Comparison of ENCODE assay signal across 36 cellular contexts in the genomic region with DNA sequence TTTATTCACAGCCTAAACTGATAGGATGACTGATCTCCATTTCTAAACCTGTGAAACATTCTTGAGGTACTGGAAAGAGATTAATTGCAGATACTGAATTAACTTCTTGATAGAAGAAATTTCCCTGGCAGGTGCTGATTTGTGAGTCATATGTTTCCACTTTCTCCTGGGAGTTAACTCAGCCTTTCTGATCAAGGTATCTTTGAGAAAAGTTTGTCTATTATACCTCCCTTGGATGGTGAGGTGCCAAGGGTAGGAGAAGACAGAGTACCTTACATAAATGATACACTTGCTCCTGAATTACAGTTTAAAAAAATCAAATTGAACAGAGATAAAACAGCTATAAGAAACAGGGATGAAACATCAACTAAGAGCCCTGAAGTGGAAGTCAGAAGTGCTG.
"Had no signal": no experiment of that assay in that cellular context is flagged by ENCODE, and none has a peak within 500 bp of the region (broad histone marks: within the 10 kb centered on the region; RNA-seq: fewer than 3 reads in every experiment).

No MANE protein-coding gene starts in this region.

- H3K4me3 ChIP-seq: adrenal gland, body of pancreas, breast epithelium had no signal

- H3K36me3 ChIP-seq: adrenal gland, brain microvascular endothelial cell, breast epithelium, WERI-Rb-1 had no signal

- H3K27ac ChIP-seq: body of pancreas, brain microvascular endothelial cell, breast epithelium, WERI-Rb-1 had no signal

- ATAC-seq: activated CD4-positive, alpha-beta T cell treated with anti-CD3 and anti-CD28 coated beads for 36 hours; activated CD4-positive, CD25-positive, alpha-beta regulatory T cell treated with anti-CD3 and anti-CD28 coated beads, Interleukin-2, amount 50 U/mL, for 24 hours; activated CD8-positive, alpha-beta memory T cell treated with anti-CD3 and anti-CD28 coated beads, Interleukin-2, amount 10 ng/mL, durations not matched to agents 7 days and 5 days; activated CD8-positive, alpha-beta T cell treated with anti-CD3 and anti-CD28 coated beads, Interleukin-2, amount 10 ng/mL, durations not matched to agents 7 days and 5 days; activated naive CD4-positive, alpha-beta T cell treated with anti-CD3 and anti-CD28 coated beads, Interleukin-2, amount 50 U/mL, for 72 hours; activated T-cell treated with anti-CD3 and anti-CD28 coated beads, Interleukin-2, amount 50 U/mL, for 4 hours; activated T-helper 17 cell treated with anti-CD3 and anti-CD28 coated beads, Interleukin-2, amount 50 U/mL, for 72 hours; body of pancreas; WTC11 had no signal

- H3K9me3 ChIP-seq: adrenal gland, body of pancreas, breast epithelium had no signal

- H3K9me3 Mint-ChIP-seq: activated CD4-positive, alpha-beta memory T cell treated with anti-CD3 and anti-CD28 coated beads, Interleukin-2, amount 10 ng/mL, durations not matched to agents 7 days and 5 days; activated CD4-positive, alpha-beta T cell treated with anti-CD3 and anti-CD28 coated beads, Interleukin-2, amount 10 ng/mL, durations not matched to agents 24 days and 14 days; activated naive CD4-positive, alpha-beta T cell treated with anti-CD3 and anti-CD28 coated beads for 36 hours; activated naive CD4-positive, alpha-beta T cell treated with anti-CD3 and anti-CD28 coated beads, Interleukin-2, amount 50 U/mL, for 72 hours; activated naive CD8-positive, alpha-beta T cell treated with anti-CD3 and anti-CD28 coated beads for 36 hours; activated T-cell treated with anti-CD3 and anti-CD28 coated beads, Interleukin-2, amount 50 U/mL, for 4 hours; activated T-helper 1 cell treated with anti-CD3 and anti-CD28 coated beads, Interleukin-12 subunit alpha, Interleukin-12 subunit beta, Interleukin-2, Interleukin-4 antibody, amounts not matched to agents 30 ng/mL and 10 ng/mL and 1 ng/mL, durations not matched to agents 14 hours and 24 hours and 36 hours; activated T-helper 17 cell treated with anti-CD3 and anti-CD28 coated beads, Interleukin-2, amount 50 U/mL, for 72 hours; T-helper 1 cell treated with Interleukin-12 subunit alpha and Interleukin-12 subunit beta and Interleukin-4 antibody, amounts not matched to agents 30 μg/mL and 1 μg/mL, for 36 hours; T-helper 2 cell treated with Interferon-gamma antibody and Interleukin-4, amounts not matched to agents 5 μg/mL and 100 μg/mL, for 36 hours; WTC11 had no signal

- H3K4me1 ChIP-seq: body of pancreas, breast epithelium had no signal

- H3K27me3 Mint-ChIP-seq: activated CD4-positive, alpha-beta memory T cell treated with anti-CD3 and anti-CD28 coated beads, Interleukin-2, amount 10 ng/mL, durations not matched to agents 7 days and 5 days; activated CD4-positive, alpha-beta T cell treated with anti-CD3 and anti-CD28 coated beads for 36 hours; activated CD4-positive, alpha-beta T cell treated with anti-CD3 and anti-CD28 coated beads, Interleukin-2, amount 10 ng/mL, durations not matched to agents 24 days and 14 days; activated CD8-positive, alpha-beta memory T cell treated with anti-CD3 and anti-CD28 coated beads, Interleukin-2, amount 10 ng/mL, durations not matched to agents 7 days and 5 days; activated naive CD8-positive, alpha-beta T cell treated with anti-CD3 and anti-CD28 coated beads for 36 hours; activated T-helper 17 cell treated with anti-CD3 and anti-CD28 coated beads, Interleukin-2, amount 50 U/mL, for 72 hours had no signal

- H3K27ac Mint-ChIP-seq: activated CD4-positive, alpha-beta memory T cell treated with anti-CD3 and anti-CD28 coated beads, Interleukin-2, amount 10 ng/mL, durations not matched to agents 7 days and 5 days; activated CD4-positive, alpha-beta T cell treated with anti-CD3 and anti-CD28 coated beads for 36 hours; activated CD4-positive, alpha-beta T cell treated with anti-CD3 and anti-CD28 coated beads, Interleukin-2, amount 10 ng/mL, durations not matched to agents 24 days and 14 days; activated CD8-positive, alpha-beta memory T cell treated with anti-CD3 and anti-CD28 coated beads, Interleukin-2, amount 10 ng/mL, durations not matched to agents 7 days and 5 days; activated CD8-positive, alpha-beta T cell treated with anti-CD3 and anti-CD28 coated beads, Interleukin-2, amount 10 ng/mL, durations not matched to agents 7 days and 5 days; activated naive CD4-positive, alpha-beta T cell treated with anti-CD3 and anti-CD28 coated beads for 36 hours; activated naive CD4-positive, alpha-beta T cell treated with anti-CD3 and anti-CD28 coated beads, Interleukin-2, amount 50 U/mL, for 72 hours; activated naive CD8-positive, alpha-beta T cell treated with anti-CD3 and anti-CD28 coated beads for 36 hours; activated T-helper 1 cell treated with anti-CD3 and anti-CD28 coated beads, Interleukin-12 subunit alpha, Interleukin-12 subunit beta, Interleukin-2, Interleukin-4 antibody, amounts not matched to agents 30 ng/mL and 10 ng/mL and 1 ng/mL, durations not matched to agents 14 hours and 24 hours and 36 hours; activated T-helper 17 cell treated with anti-CD3 and anti-CD28 coated beads, Interleukin-2, amount 50 U/mL, for 72 hours; T-helper 1 cell treated with Interleukin-12 subunit alpha and Interleukin-12 subunit beta and Interleukin-4 antibody, amounts not matched to agents 30 μg/mL and 1 μg/mL, for 36 hours; T-helper 2 cell treated with Interferon-gamma antibody and Interleukin-4, amounts not matched to agents 5 μg/mL and 100 μg/mL, for 36 hours; WTC11 had no signal

- H3K27me3 ChIP-seq: adrenal gland, body of pancreas, brain microvascular endothelial cell, breast epithelium had no signal

- DNase-seq: activated CD4-positive, alpha-beta memory T cell treated with anti-CD3 and anti-CD28 coated beads, Interleukin-2, amount 10 ng/mL, durations not matched to agents 7 days and 5 days; activated CD4-positive, alpha-beta T cell treated with anti-CD3 and anti-CD28 coated beads for 1 hour; activated CD4-positive, alpha-beta T cell treated with anti-CD3 and anti-CD28 coated beads for 36 hours; activated CD4-positive, alpha-beta T cell treated with anti-CD3 and anti-CD28 coated beads, Interleukin-2, amount 10 ng/mL, durations not matched to agents 24 days and 14 days; activated CD4-positive, alpha-beta T cell treated with anti-CD3 and anti-CD28 coated beads, Interleukin-2, amount 50 U/mL, for 48 hours; activated CD4-positive, CD25-positive, alpha-beta regulatory T cell; activated CD8-positive, alpha-beta memory T cell treated with anti-CD3 and anti-CD28 coated beads for 24 hours; activated CD8-positive, alpha-beta memory T cell treated with anti-CD3 and anti-CD28 coated beads, Interleukin-2, amount 10 ng/mL, durations not matched to agents 7 days and 5 days; activated CD8-positive, alpha-beta T cell treated with anti-CD3 and anti-CD28 coated beads, Interleukin-2, amount 10 ng/mL, durations not matched to agents 7 days and 5 days; activated effector memory CD4-positive, alpha-beta T cell treated with anti-CD3 and anti-CD28 coated beads, Interleukin-2, amount 50 U/mL, for 16 hours; activated gamma-delta T cell treated with Interleukin-2 at 50 U/mL for 16 hours; activated naive CD4-positive, alpha-beta T cell; activated naive CD4-positive, alpha-beta T cell treated with anti-CD3 and anti-CD28 coated beads for 36 hours; activated naive CD8-positive, alpha-beta T cell treated with anti-CD3 and anti-CD28 coated beads for 36 hours; activated T-cell treated with anti-CD3 and anti-CD28 coated beads for 4 hours; activated T-cell treated with anti-CD3 and anti-CD28 coated beads, Interleukin-2, amount 50 U/mL, for 1 hour; activated T-cell treated with anti-CD3 and anti-CD28 coated beads, Interleukin-2, amount 50 U/mL, for 4 hours; adrenal gland; amniotic stem cell; aorta; body of pancreas; brain microvascular endothelial cell; central memory CD4-positive, alpha-beta T cell; SW 1271; T-helper 1 cell; T-helper 2 cell; T-helper 9 cell; WERI-Rb-1 had no signal

- H3K4me3 Mint-ChIP-seq: activated CD4-positive, alpha-beta memory T cell treated with anti-CD3 and anti-CD28 coated beads, Interleukin-2, amount 10 ng/mL, durations not matched to agents 7 days and 5 days; activated CD4-positive, alpha-beta T cell treated with anti-CD3 and anti-CD28 coated beads for 36 hours; activated CD4-positive, alpha-beta T cell treated with anti-CD3 and anti-CD28 coated beads, Interleukin-2, amount 10 ng/mL, durations not matched to agents 24 days and 14 days; activated CD8-positive, alpha-beta memory T cell treated with anti-CD3 and anti-CD28 coated beads, Interleukin-2, amount 10 ng/mL, durations not matched to agents 7 days and 5 days; activated CD8-positive, alpha-beta T cell treated with anti-CD3 and anti-CD28 coated beads, Interleukin-2, amount 10 ng/mL, durations not matched to agents 7 days and 5 days; activated naive CD4-positive, alpha-beta T cell treated with anti-CD3 and anti-CD28 coated beads for 36 hours; activated naive CD8-positive, alpha-beta T cell treated with anti-CD3 and anti-CD28 coated beads for 36 hours; activated T-cell treated with anti-CD3 and anti-CD28 coated beads, Interleukin-2, amount 50 U/mL, for 4 hours; activated T-helper 1 cell treated with anti-CD3 and anti-CD28 coated beads, Interleukin-12 subunit alpha, Interleukin-12 subunit beta, Interleukin-2, Interleukin-4 antibody, amounts not matched to agents 30 ng/mL and 10 ng/mL and 1 ng/mL, durations not matched to agents 14 hours and 24 hours and 36 hours; activated T-helper 17 cell treated with anti-CD3 and anti-CD28 coated beads, Interleukin-2, amount 50 U/mL, for 72 hours; T-helper 1 cell treated with Interleukin-12 subunit alpha and Interleukin-12 subunit beta and Interleukin-4 antibody, amounts not matched to agents 30 μg/mL and 1 μg/mL, for 36 hours; T-helper 2 cell treated with Interferon-gamma antibody and Interleukin-4, amounts not matched to agents 5 μg/mL and 100 μg/mL, for 36 hours; WTC11 had no signal
